7 cellular contexts compared by ENCODE assay signal in the genomic region with DNA sequence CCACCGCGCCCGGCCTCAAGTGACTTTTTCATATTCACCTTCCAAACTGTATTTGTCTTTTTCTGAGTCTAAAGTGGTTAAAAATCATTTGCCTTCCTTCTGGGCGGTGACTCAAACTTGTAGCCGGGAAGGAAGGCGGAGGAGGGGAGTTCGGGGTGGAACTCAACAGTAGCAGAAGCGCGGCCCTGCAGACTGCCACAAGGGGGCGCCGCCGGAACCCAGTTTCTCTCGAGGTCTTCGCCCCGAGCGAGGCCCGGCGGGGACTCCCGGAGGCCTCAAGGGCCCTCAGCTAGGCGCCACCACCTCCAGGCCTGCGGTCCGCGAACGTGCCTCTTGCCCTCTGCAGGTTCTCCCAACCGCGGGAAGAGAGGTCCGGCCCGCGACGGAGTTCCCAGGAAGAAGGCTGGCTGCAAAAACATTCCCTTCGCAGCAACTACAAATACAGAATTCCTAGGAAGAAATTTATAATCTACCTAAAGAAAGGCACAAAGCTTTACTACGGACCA. TPM values are rescaled to one million over a fixed set of nuclear protein-coding genes. Genes with fewer than 3 reads are reported as not detected.
DNase-seq lines count a peak whose midpoint lies in the region; ATAC-seq and TF ChIP-seq lines count a peak whose summit lies in the region.

No MANE protein-coding gene starts in this region.

- H3K27me3 ChIP-seq in HCT116 (ENCODE audit: insufficient read depth, low read length) (no peaks in the 10 kb centered on the region), mammary epithelial cell (ENCODE audit: insufficient read depth, low read length) (peaks cover 5% of the 10 kb centered on the region)

- no peaks in the 10 kb centered on the region for H3K9me2 ChIP-seq in HCT116 (ENCODE audit: insufficient read depth)

- no peaks in the 10 kb centered on the region for H3K36me3 Mint-ChIP-seq in activated B cell treated with CpG ODN at 0.5 μM for 24 hours (ENCODE audit: low read depth)

- ATAC-seq in HCT116 (peak; percentile 96), activated B cell treated with CpG ODN at 0.5 μM for 24 hours (ENCODE audit: low read depth) (peak; percentile 97)

- in situ Hi-C loops in mammary epithelial cell (cut with MboI; ENCODE audit: low sequenced_read_pairs in 2 of 2): no loop called here

- peaks cover 22% of the 10 kb centered on the region for H3K27me3 Mint-ChIP-seq in activated B cell treated with CpG ODN at 0.5 μM for 24 hours

- intact Hi-C loops in HCT116 (cut with micrococcal nuclease) (no loop called here), activated B cell treated with CpG ODN at 0.5 μM for 24 hours (cut with micrococcal nuclease) (loop anchor here (1.0 kb wide), 5 partner anchors 16 to 840 kb away; partner anchors contain the start of gene ITM2C), mammary epithelial cell (cut with micrococcal nuclease) (loop anchor here (1.0 kb wide), 1 partner anchor 139 kb away; no protein-coding TSS in a partner anchor)

- no peaks in the 10 kb centered on the region for H3K36me3 ChIP-seq in HCT116 (ENCODE audit: control insufficient read depth in 1 of 2, insufficient read depth in 2 of 2, low read length in 2 of 2)
- H3K36me3 ChIP-seq in mammary epithelial cell (ENCODE audit: insufficient read depth, low read length): no peaks in the 10 kb centered on the region

- dilution Hi-C loops in mammary epithelial cell (cut with HindIII; ENCODE audit: low sequenced_read_pairs): loop anchor here (5.0 kb wide), 1 partner anchor 154 kb away; no protein-coding TSS in a partner anchor

- TF ChIP-seq CTCF in GM12874 (IDR thresholded peaks at IDR 0.05; ENCODE audit: insufficient read depth, low read depth, low read length) (peak; percentile 96), HCT116 (IDR thresholded peaks at IDR 0.05 in 2 of 3, conservative IDR thresholded peaks at IDR 0.05 in 1 of 3; ENCODE audit: borderline replicate concordance in 1 of 3, insufficient read depth in 1 of 3, low read depth in 2 of 3, low read length in 2 of 3) (peak; percentile 83 to 91 (median 87)), activated B cell treated with CpG ODN at 0.5 μM for 24 hours (IDR thresholded peaks at IDR 0.05) (peak; percentile 24), mammary epithelial cell (conservative IDR thresholded peaks at IDR 0.05 in 1 of 2, IDR thresholded peaks at IDR 0.05 in 1 of 2; ENCODE audit: extremely low read depth in 1 of 2, insufficient read depth in 1 of 2, low read depth in 1 of 2, low read length in 2 of 2) (peak; percentile 66 to 86)

- H3K4me3 ChIP-seq in HCT116 (replicated peaks in 1 of 2; ENCODE audit: low read depth in 1 of 2, low read length in 2 of 2) (peak overlapping the region in 1 of 2 experiments; percentile 2; a peak in 1 of 4 replicates), mammary epithelial cell (replicated peaks in 1 of 3; ENCODE audit: insufficient read depth in 1 of 3, low read depth in 2 of 3, low read length in 3 of 3) (peak overlapping the region in 2 of 3 experiments; percentile 20 to 31)

- H3K9ac ChIP-seq in HCT116 (ENCODE audit: low read length) (no peak overlapping the region), mammary epithelial cell (ENCODE audit: insufficient read depth, low read length) (no peak overlapping the region)

- peak overlapping the region; percentile 50 for H3K4me3 Mint-ChIP-seq in activated B cell treated with CpG ODN at 0.5 μM for 24 hours

- H3K27ac ChIP-seq in HCT116 (ENCODE audit: low read depth, low read length) (no peak overlapping the region), mammary epithelial cell (ENCODE audit: insufficient read depth, low read depth, low read length) (no peak overlapping the region)

- H3K9me3 Mint-ChIP-seq in activated B cell treated with CpG ODN at 0.5 μM for 24 hours: no peaks in the 10 kb centered on the region

- WGBS in mammary epithelial cell (ENCODE audit: low coverage, missing lambda C conversion rate): 12% methylated on average over 26 of the region's 32 CpGs

- RAD21 ChIA-PET in HCT116 (lab: Charles Lee; ENCODE audit: low non-redundant PET in 1 of 2, low total read pairs in 2 of 2, uncharacterized antibody in 2 of 2, unreplicated experiment in 2 of 2): no interaction called here

- TF ChIP-seq POLR2A in HCT116 (IDR thresholded peaks at IDR 0.05; ENCODE audit: borderline replicate concordance, extremely low read depth, insufficient read depth, insufficient read length): no peak

- CTCF ChIA-PET in HCT116 (lab: Charles Lee): interaction anchor here (0.7 to 1.7 kb wide), 12 partner anchors 8 to 604 kb away, joined by 3 to 11 read pairs (median 4); partner anchors contain the start of genes GPR55 and ITM2C
- CTCF ChIA-PET in activated B cell treated with CpG ODN at 0.5 μM for 24 hours (lab: Charles Lee): interaction anchor here (0.6 to 4.1 kb wide), 20 partner anchors 9 to 788 kb away, joined by 3 to 49 read pairs (median 4); partner anchors contain the start of gene ITM2C
- CTCF ChIA-PET in mammary epithelial cell (lab: Charles Lee; ENCODE audit: low non-redundant PET): no interaction called here

- H3K79me2 ChIP-seq in HCT116 (ENCODE audit: insufficient read depth, low read length): no peaks in the 10 kb centered on the region
- no peaks in the 10 kb centered on the region for H3K79me2 ChIP-seq in mammary epithelial cell (ENCODE audit: insufficient read depth, low read length)

- no peak overlapping the region for H3K27ac Mint-ChIP-seq in activated B cell treated with CpG ODN at 0.5 μM for 24 hours

- peaks cover 8% of the 10 kb centered on the region for H3K4me1 Mint-ChIP-seq in activated B cell treated with CpG ODN at 0.5 μM for 24 hours

- DNase-seq in HCT116 (ENCODE audit: low read depth, low spot score): peak; percentile 86
- DNase-seq in NCI-H1092 treated with DMSO at 0.1 percent for 48 hours (lab: John Stamatoyannopoulos, UW): peak; percentile 53
- DNase-seq in activated B cell treated with CpG ODN at 0.5 μM for 24 hours: peak; percentile 84
- peak; percentile 68 for DNase-seq in mammary epithelial cell
- DNase-seq in kidney glomerular epithelial cell (lab: John Stamatoyannopoulos, UW): peak; percentile 71
- DNase-seq in stimulated activated CD4-positive, alpha-beta T cell treated with anti-CD3 and anti-CD28 coated beads, Interleukin-1b, Interleukin-23, amount 100 ng/mL, for 4 hours (ENCODE audit: low read depth in 2 of 2): peak; percentile 90 to 95

- POLR2A ChIA-PET in HCT116 (lab: Charles Lee): no interaction called here
- POLR2A ChIA-PET in activated B cell treated with CpG ODN at 0.5 μM for 24 hours (lab: Charles Lee): interaction anchor here (0.8 to 1.9 kb wide), 2 partner anchors 17 to 137 kb away, joined by 3 to 7 read pairs; partner anchors contain the start of gene ITM2C

- BruUV-seq in HCT116 (replicated peaks; lab: Mats Ljungman, UMichigan) (no TSS peak), mammary epithelial cell (replicated peaks; lab: Mats Ljungman, UMichigan) (no TSS peak)

- H3K9me3 ChIP-seq in HCT116 (ENCODE audit: control insufficient read depth in 1 of 2, insufficient read depth in 1 of 2, low read depth in 1 of 2, low read length in 2 of 2) (no peaks in the 10 kb centered on the region), mammary epithelial cell (replicated peaks; ENCODE audit: insufficient read depth, low read length) (no peaks in the 10 kb centered on the region)

- H3K4me1 ChIP-seq in HCT116 (ENCODE audit: control insufficient read depth in 1 of 2, insufficient read depth in 2 of 2, low read length in 2 of 2) (peaks cover 4 to 17% of the 10 kb centered on the region in 2 experiments; a peak in 3 of 4 replicates), mammary epithelial cell (ENCODE audit: insufficient read depth, low read length) (peaks cover 3% of the 10 kb centered on the region)

- no peaks in the 10 kb centered on the region for H4K20me1 ChIP-seq in HCT116 (ENCODE audit: insufficient read depth)
- no peaks in the 10 kb centered on the region for H4K20me1 ChIP-seq in mammary epithelial cell (ENCODE audit: insufficient read depth, low read length)

- peak overlapping the region; percentile 55 for H3K4me2 ChIP-seq in HCT116 (ENCODE audit: low read length)
- peak overlapping the region; percentile 86 for H3K4me2 ChIP-seq in mammary epithelial cell (ENCODE audit: insufficient read depth, low read depth, low read length)

- peak; percentile 76 for TF ChIP-seq RAD21 in HCT116 (IDR thresholded peaks at IDR 0.05; ENCODE audit: low read depth)

- H2AFZ ChIP-seq in HCT116 (ENCODE audit: low read depth, low read length, poor library complexity, severe bottlenecking): peak overlapping the region; percentile 95
- peak overlapping the region; percentile 91 for H2AFZ ChIP-seq in mammary epithelial cell (ENCODE audit: low read depth, low read length)

TF ChIP-seq in HCT116, 20 proteins besides CTCF, POLR2A, EP300 and RAD21 (continues in another document):
- TF ChIP-seq EGR1 (IDR thresholded peaks at IDR 0.05; ENCODE audit: low read depth) (peak; percentile 48), ZFX (IDR thresholded peaks at IDR 0.05) (peak; percentile 48; the same call in 1 of the 2 replicates), SP1 (IDR thresholded peaks at IDR 0.05; ENCODE audit: low read depth) (peak; percentile 16; the same call in 1 of the 2 replicates), YY1 (IDR thresholded peaks at IDR 0.05; ENCODE audit: extremely low read depth, insufficient replicate concordance, low read depth, low read length) (peak; percentile 42), EZH2 (IDR thresholded peaks at IDR 0.05) (no peak), FOSL1 (IDR thresholded peaks at IDR 0.05; ENCODE audit: low read depth) (no peak), CBX3 (IDR thresholded peaks at IDR 0.05; ENCODE audit: low read depth) (peak; percentile 94; the same call in 1 of the 2 replicates), POLR2AphosphoS5 (IDR thresholded peaks at IDR 0.05; ENCODE audit: low read depth, low read length) (peak; percentile 37), TCF7L2 (IDR thresholded peaks at IDR 0.05; ENCODE audit: borderline replicate concordance, extremely low read depth, insufficient read depth, insufficient read length) (no peak)

RNA-seq across cellular contexts. Expression of gene ITM2C, which starts 16.8 kb away (rescaled TPM):
- total RNA-seq in HCT116 (2021; ENCODE audit: unreplicated experiment): 117 TPM
- 192 and 214 TPM in 2 replicates for polyA plus RNA-seq in HCT116 (2012)
- total RNA-seq in activated B cell treated with CpG ODN at 0.5 μM for 24 hours: 102 and 117 TPM in 2 replicates
- 10 to 100 TPM; 24.8 to 47.1 TPM for total RNA-seq in mammary epithelial cell
- 66.2 TPM for polyA plus RNA-seq in mammary epithelial cell
- polyA minus RNA-seq in mammary epithelial cell: 77.9 TPM

Comparison
In these comparisons a context has a peak if more than half of its experiments do, and no peak if none do; other contexts are left out.
1. CTCF ChIP-seq: peak in every context shown above with its lines; median percentile 96 in GM12874; 87 in HCT116; 76 in mammary epithelial cell; 24 in activated B cell treated with CpG ODN at 0.5 μM for 24 hours.